In the genomic region with DNA sequence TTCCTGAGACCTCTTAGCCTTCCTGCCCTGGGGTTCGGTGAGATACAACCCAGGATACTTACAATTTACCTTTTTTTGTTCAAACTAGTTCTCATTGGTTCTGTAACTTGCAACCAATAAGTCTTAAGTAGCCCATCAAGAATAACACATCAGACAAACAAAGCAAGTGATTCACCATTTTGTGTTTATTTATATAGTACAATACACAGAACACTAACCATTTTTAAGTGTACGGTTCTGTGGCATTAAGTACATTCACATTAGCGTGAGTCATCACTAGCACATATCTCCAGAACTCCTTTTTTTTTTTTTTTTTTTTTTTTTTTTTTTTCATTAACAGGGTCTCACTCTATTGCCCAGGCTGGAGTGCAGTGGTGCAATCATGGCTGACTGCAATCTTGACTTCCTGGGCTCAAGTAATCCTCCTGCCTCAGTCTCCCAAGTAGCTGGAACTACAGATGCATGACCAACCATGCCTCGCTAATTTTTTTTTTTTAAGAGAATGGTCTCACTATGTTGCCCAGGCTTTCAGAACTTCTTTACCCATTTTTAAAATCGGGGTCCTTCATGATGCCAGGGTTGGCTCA, we compare ENCODE assay signal across 15 cellular contexts. TPM values are rescaled to one million over a fixed set of nuclear protein-coding genes. Genes with fewer than 3 reads are reported as not detected.
DNase-seq lines count a peak whose midpoint lies in the region; ATAC-seq and TF ChIP-seq lines count a peak whose summit lies in the region.
"Had no signal": no experiment of that assay in that cellular context is flagged by ENCODE, and none has a peak within 500 bp of the region (broad histone marks: within the 10 kb centered on the region; RNA-seq: fewer than 3 reads in every experiment).

No MANE protein-coding gene starts in this region.

- in situ Hi-C loops in IMR-90 (cut with MboI; ENCODE audit: low sequenced_read_pairs) (no loop called here), brain microvascular endothelial cell (cut with HindIII; ENCODE audit: low pct_ligation_motif_present, low sequenced_read_pairs) (no loop called here), GM13976 (cut with MboI; ENCODE audit: low sequenced_read_pairs, unreplicated experiment) (no loop called here)

- H2BK5ac ChIP-seq in IMR-90 (ENCODE audit: low read depth, low read length, poor library complexity, severe bottlenecking) = peak overlapping the region; percentile 52
- H2BK5ac ChIP-seq in mesendoderm (ENCODE audit: low read length) = no peak overlapping the region

- H3K14ac ChIP-seq in IMR-90 (replicated peaks; ENCODE audit: low read depth, low read length) = peak overlapping the region; percentile 63

- H3K79me2 ChIP-seq in mesendoderm (ENCODE audit: control insufficient read depth, insufficient read depth, low read length) = no peaks in the 10 kb centered on the region

- 0 out of 4 replicates have a peak, but pooled peaks cover 0 to 4% of the 10 kb centered on the region in 2 experiments for H3K79me1 ChIP-seq in IMR-90 (ENCODE audit: low read depth in 1 of 2, low read length in 2 of 2)
- no peaks in the 10 kb centered on the region for H3K79me1 ChIP-seq in mesendoderm (ENCODE audit: low read length)

- no TSS peak for BruUV-seq in IMR-90 (replicated peaks; lab: Mats Ljungman, UMichigan)

- no peak for TF ChIP-seq RAD21 in IMR-90 (IDR thresholded peaks at IDR 0.05; ENCODE audit: low read length)

- H3K9ac ChIP-seq in IMR-90 (ENCODE audit: low read depth, low read length) = no peak overlapping the region
- H3K9ac ChIP-seq in mesendoderm (ENCODE audit: low read length) = no peak overlapping the region

- H3K9me1 ChIP-seq in IMR-90 (ENCODE audit: insufficient read depth, low read length) = peaks cover 17% of the 10 kb centered on the region

- ATAC-seq in IMR-90 (ENCODE audit: low read depth) (peak; percentile 92), GM21367 (IDR thresholded peaks at IDR 0.05; ENCODE audit: unreplicated experiment) (no peak)

- intact Hi-C loops in IMR-90 (cut with micrococcal nuclease) = loop anchor here (5.0 kb wide), 1 partner anchor 34 kb away; a partner anchor contains a TSS

- dilution Hi-C loops in IMR-90 (cut with HindIII; ENCODE audit: low sequenced_read_pairs, unreplicated experiment) = no loop called here

- peak overlapping the region; percentile 90 for H2BK120ac ChIP-seq in IMR-90 (ENCODE audit: low read depth, low read length)
- H2BK120ac ChIP-seq in mesendoderm (ENCODE audit: low read depth, low read length) = no peak overlapping the region

- H2BK20ac ChIP-seq in IMR-90 (ENCODE audit: low read depth, low read length) = peak overlapping the region; percentile 86

- H3K4me1 ChIP-seq in IMR-90 (ENCODE audit: control insufficient read depth, insufficient read depth, low read length) (peaks cover 18% of the 10 kb centered on the region), mesendoderm (ENCODE audit: control insufficient read depth, low read depth, low read length) (no peaks in the 10 kb centered on the region)

- no peaks in the 10 kb centered on the region for H3K9me3 ChIP-seq in AG04450 (ENCODE audit: control insufficient read depth, insufficient read depth, low read length)
- H3K9me3 ChIP-seq in IMR-90 (ENCODE audit: control insufficient read depth, insufficient read depth, low read length) = no peaks in the 10 kb centered on the region

- 40% methylated on average over 1 of the region's 5 CpGs; no CpG with 5 or more reads in 1 of the 2 experiments for WGBS in IMR-90 (ENCODE audit: extremely low coverage in 2 of 2, insufficient read length in 1 of 2), 2 experiments
- WGBS in mesendoderm (ENCODE audit: extremely low coverage, insufficient coverage, low lambda C conversion rate) = no CpG with 5 or more reads among the region's 5 CpGs

- H4K5ac ChIP-seq in IMR-90 (ENCODE audit: low read depth, low read length) = no peak overlapping the region
- no peak overlapping the region for H4K5ac ChIP-seq in mesendoderm (ENCODE audit: low read length)

- peaks cover 4% of the 10 kb centered on the region; the same call in 1 of the 2 replicates for H4K20me1 ChIP-seq in IMR-90 (ENCODE audit: insufficient read depth, low read length)

- TF ChIP-seq CTCF in AG04450 (IDR thresholded peaks at IDR 0.05; ENCODE audit: low read depth, low read length) (no peak), IMR-90 (conservative IDR thresholded peaks at IDR 0.05; ENCODE audit: low read depth, low read length) (no peak), brain microvascular endothelial cell (IDR thresholded peaks at IDR 0.05; ENCODE audit: low read depth, low read length, missing control alignments) (no peak), GM13976 (IDR thresholded peaks at IDR 0.05; ENCODE audit: borderline replicate concordance, control extremely low read depth, extremely low read depth, insufficient read depth, missing control alignments) (no peak)

- H4K91ac ChIP-seq in IMR-90 (ENCODE audit: insufficient read depth, low read depth, low read length) = peak overlapping the region; percentile 83

- H3K56ac ChIP-seq in IMR-90 (ENCODE audit: extremely low read depth, insufficient read depth, low read length) (no peak overlapping the region), mesendoderm (ENCODE audit: low read length) (no peak overlapping the region)

- H2BK15ac ChIP-seq in IMR-90 (ENCODE audit: low read depth, low read length) (peak overlapping the region; percentile 73; the same call in 2 of the 3 replicates), mesendoderm (replicated peaks; ENCODE audit: low read depth) (no peak overlapping the region)

- CTCF ChIA-PET in AG04450 (lab: Charles Lee) = interaction anchor here (0.5 to 1.4 kb wide), 3 partner anchors 11 to 307 kb away, joined by 3 to 4 read pairs (median 4); no protein-coding TSS in a partner anchor
- CTCF ChIA-PET in IMR-90 (lab: Yijun Ruan, JAX) = interaction anchor here (1.1 kb wide), 1 partner anchor 11 kb away, joined by 3 read pairs; no protein-coding TSS in a partner anchor

- no peak overlapping the region for H3K23ac ChIP-seq in IMR-90 (ENCODE audit: low read depth, low read length)
- H3K23ac ChIP-seq in mesendoderm (ENCODE audit: low read length) = no peak overlapping the region

- H2AK9ac ChIP-seq in IMR-90 (replicated peaks; ENCODE audit: low read depth, low read length, poor library complexity) = no peak overlapping the region

- H3K27ac ChIP-seq in AG04450 (ENCODE audit: low read depth, low read length) (peak overlapping the region; percentile 21), IMR-90 (ENCODE audit: insufficient read depth, low read length) (peak overlapping the region; percentile 56; the same call in 1 of the 2 replicates), brain microvascular endothelial cell (peak overlapping the region; percentile 52), mesendoderm (ENCODE audit: low read depth, low read length) (no peak overlapping the region)
- H3K27ac ChIP-seq: esophagus muscularis mucosa had no signal

- POLR2A ChIA-PET in AG04450 (lab: Yijun Ruan, JAX) (interaction anchor here (0.7 kb wide), 2 partner anchors 69 to 402 kb away, joined by 4 to 5 read pairs; no protein-coding TSS in a partner anchor), IMR-90 (lab: Charles Lee; ENCODE audit: unreplicated experiment) (no interaction called here)

- no peak overlapping the region for H2AFZ ChIP-seq in IMR-90 (replicated peaks; ENCODE audit: low read length, poor library complexity)

- H3K36me3 ChIP-seq in IMR-90 (ENCODE audit: control insufficient read depth, insufficient read depth, low read length) (no peaks in the 10 kb centered on the region), brain microvascular endothelial cell (replicated peaks) (no peaks in the 10 kb centered on the region), mesendoderm (ENCODE audit: control insufficient read depth, insufficient read depth, low read length) (no peaks in the 10 kb centered on the region)
- H3K36me3 ChIP-seq: esophagus muscularis mucosa had no signal

- peaks cover 4% of the 10 kb centered on the region for H3K27me3 ChIP-seq in AG04450 (ENCODE audit: control insufficient read depth, insufficient read depth, low read length)
- H3K27me3 ChIP-seq in IMR-90 (ENCODE audit: control insufficient read depth, insufficient read depth, low read length) = peaks cover 9% of the 10 kb centered on the region
- H3K27me3 ChIP-seq in brain microvascular endothelial cell (replicated peaks) = no peaks in the 10 kb centered on the region
- H3K27me3 ChIP-seq in mesendoderm (ENCODE audit: insufficient read depth, low read length, poor library complexity) = no peaks in the 10 kb centered on the region
- H3K27me3 ChIP-seq: esophagus muscularis mucosa had no signal

- H3K18ac ChIP-seq in IMR-90 (ENCODE audit: low read depth, low read length) (peak overlapping the region; percentile 87), mesendoderm (ENCODE audit: low read length) (no peak overlapping the region)

- H4K8ac ChIP-seq in IMR-90 (ENCODE audit: low read depth in 2 of 2, low read length in 2 of 2) (peak overlapping the region in 1 of 2 experiments; percentile 42; a peak in 2 of 4 replicates), mesendoderm (ENCODE audit: low read depth, low read length) (no peak overlapping the region)

- H3K4me3 ChIP-seq in AG04450 (ENCODE audit: low read depth, low read length) (no peak overlapping the region), IMR-90 (ENCODE audit: insufficient read depth, low read depth, low read length) (no peak overlapping the region), brain microvascular endothelial cell (ENCODE audit: low read depth, low read length) (no peak overlapping the region), mesendoderm (ENCODE audit: low read length) (no peak overlapping the region)
- H3K4me3 ChIP-seq: esophagus muscularis mucosa had no signal

- H3K4ac ChIP-seq in IMR-90 (ENCODE audit: low read depth, low read length) (peak overlapping the region; percentile 82), mesendoderm (ENCODE audit: low read depth, low read length) (no peak overlapping the region)

- H3K4me2 ChIP-seq in IMR-90 (ENCODE audit: low read depth, low read length) (peak overlapping the region; percentile 83), mesendoderm (ENCODE audit: low read length) (no peak overlapping the region)

- H2AK5ac ChIP-seq in IMR-90 (ENCODE audit: low read depth, low read length) (peak overlapping the region; percentile 91), mesendoderm (ENCODE audit: low read length) (no peak overlapping the region)

- TF ChIP-seq POLR2A in IMR-90 (IDR thresholded peaks at IDR 0.05; ENCODE audit: low read depth, low read length) = no peak

- DNase-seq in AG04450 (ENCODE audit: low read depth, low spot score) = peak; percentile 74
- DNase-seq in IMR-90 = peak; percentile 96
- DNase-seq in brain microvascular endothelial cell = peak; percentile 43
- DNase-seq in hepatic stellate cell (ENCODE audit: low spot score) = peak; percentile 67
- no peak for DNase-seq in islet precursor cell
- DNase-seq in mesendoderm = no peak
- DNase-seq in GM13976 (ENCODE audit: low spot score) = no peak
- DNase-seq: AML-193; cerebellar nuclear complex; NCI-H1092 treated with DMSO at 0.1 percent for 48 hours; NCI-H524 treated with DMSO at 0.1 percent for 48 hours; stimulated activated CD4-positive, alpha-beta T cell treated with anti-CD3 and anti-CD28 coated beads, Interleukin-1b, Interleukin-23, amount 100 ng/mL, for 48 hours; trophoblast cell had no signal

RNA-seq across cellular contexts. Expression of a gene that starts 36.2 kb away (rescaled TPM):
- polyA plus RNA-seq in AG04450 (2011; rRNA removed) (22.3 and 24.8 TPM in 2 replicates), IMR-90 (2012; rRNA removed) (5.9 and 6.8 TPM in 2 replicates)
- polyA minus RNA-seq in AG04450 (2011; rRNA and poly(A)+ RNA removed) = 36.7 and 45.9 TPM in 2 replicates
- 6.9 and 8.1 TPM in 2 replicates for total RNA-seq in IMR-90 (2012; rRNA removed)
- polyA plus RNA-seq in IMR-90 (2012; cell fraction: cytosol; rRNA removed) = 3.6 and 4.9 TPM in 2 replicates
- polyA plus RNA-seq in IMR-90 (2012; cell fraction: nucleus; rRNA removed; ENCODE audit: low replicate concordance) = 5.5 and 6.4 TPM in 2 replicates
- 0.59 TPM for polyA plus RNA-seq in mesendoderm (2013, experiment 1 of 2)
- 0.69 TPM for polyA plus RNA-seq in mesendoderm (2013, experiment 2 of 2)

Comparison
In these comparisons a context has a peak if more than half of its experiments do, and no peak if none do; other contexts are left out.
1. DNase-seq: peak in AG04450 (single experiment), IMR-90 (single experiment), brain microvascular endothelial cell (single experiment) and hepatic stellate cell (single experiment); none in islet precursor cell (single experiment), mesendoderm (single experiment) and GM13976 (single experiment).